In the genomic region with DNA sequence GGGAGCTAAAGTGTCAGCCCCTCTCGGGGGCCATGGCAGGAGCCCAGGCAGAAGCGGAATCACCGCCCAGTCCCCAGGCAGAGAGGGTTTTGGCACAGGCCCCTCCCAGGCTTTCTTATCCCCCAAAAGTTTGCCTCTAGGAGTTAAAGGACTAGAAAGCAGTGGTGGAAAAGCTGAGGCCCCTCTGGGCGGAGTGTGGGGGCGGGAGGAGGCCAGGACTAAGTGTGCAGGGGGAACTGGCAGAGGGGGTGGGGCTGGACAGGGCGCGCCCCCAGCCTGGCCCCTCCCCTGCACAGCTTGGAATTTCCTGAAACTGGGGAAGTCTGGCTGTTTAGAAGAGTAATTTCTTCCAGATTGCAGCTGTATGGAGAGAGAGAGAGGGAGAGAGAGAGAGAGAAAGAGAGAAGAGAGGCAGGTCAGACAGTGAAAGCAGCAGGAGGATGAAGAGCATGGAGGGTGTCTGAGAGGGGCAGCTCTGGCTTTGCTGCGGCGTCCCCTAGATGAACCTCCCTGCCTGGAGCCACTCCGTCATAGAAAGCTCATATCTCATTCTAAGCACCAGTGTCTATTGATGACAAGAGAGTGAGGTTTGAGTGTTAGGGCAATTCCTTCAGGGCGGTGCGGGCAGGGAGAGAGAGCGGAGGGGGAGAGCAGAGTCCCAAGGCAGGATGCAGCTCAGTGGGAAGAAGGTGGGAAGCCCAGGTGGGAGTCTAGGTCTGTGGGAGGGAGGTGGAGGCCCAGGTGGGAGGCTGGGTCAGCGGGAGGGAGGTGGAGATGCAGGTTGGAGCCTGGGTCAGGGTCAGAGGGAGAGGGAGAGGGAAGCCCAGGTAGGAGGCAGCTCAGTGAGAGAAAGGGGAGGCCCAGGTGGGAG, we compare ENCODE assay signal across 9 cellular contexts. TPM values are rescaled to one million over a fixed set of nuclear protein-coding genes. Genes with fewer than 3 reads are reported as not detected.
DNase-seq lines count a peak whose midpoint lies in the region; ATAC-seq, FAIRE-seq and TF ChIP-seq lines count a peak whose summit lies in the region.
"Had no signal": no experiment of that assay in that cellular context is flagged by ENCODE, and none has a peak within 500 bp of the region (broad histone marks: within the 10 kb centered on the region; RNA-seq: fewer than 3 reads in every experiment).

A gene with protein sequence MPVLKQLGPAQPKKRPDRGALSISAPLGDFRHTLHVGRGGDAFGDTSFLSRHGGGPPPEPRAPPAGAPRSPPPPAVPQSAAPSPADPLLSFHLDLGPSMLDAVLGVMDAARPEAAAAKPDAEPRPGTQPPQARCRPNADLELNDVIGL (minus strand): TSS at position 226 of the 871 bp plus-strand sequence. CDS start 7,749 bp downstream, outside the sequence.

- intact Hi-C loops in GM12878 (cut with micrococcal nuclease; ENCODE audit: unreplicated experiment): loop anchor here (10.0 kb wide), 1 partner anchor 441 kb away; no protein-coding TSS in a partner anchor

- FAIRE-seq in GM12878 (lab: Jason Lieb, UNC) (no peak), small intestine (lab: Jason Lieb, UNC) (no peak)

- SMC1A ChIA-PET in GM12878 (lab: Charles Lee; ENCODE audit: uncharacterized antibody, unreplicated experiment): interaction anchor here (0.6 to 0.7 kb wide), 2 partner anchors 30 to 1875 kb away, joined by 3 read pairs; no protein-coding TSS in a partner anchor

- H4K20me1 ChIP-seq in GM12878 (ENCODE audit: control insufficient read depth, insufficient read depth): no peaks in the 10 kb centered on the region

- H3K27me3 ChIP-seq in GM12878 (replicated peaks in 1 of 2; ENCODE audit: control insufficient read depth in 2 of 2, insufficient read depth in 2 of 2, low read length in 1 of 2) (peaks cover 0 to 3% of the 10 kb centered on the region in 2 experiments; a peak in 2 of 4 replicates), iPS-20b (ENCODE audit: insufficient read depth, low read length) (peaks cover 42% of the 10 kb centered on the region), small intestine (ENCODE audit: control insufficient read depth in 2 of 2, insufficient read depth in 2 of 2, low read length in 2 of 2) (no peaks in the 10 kb centered on the region)

- H3K9ac ChIP-seq in GM12878 (ENCODE audit: control insufficient read depth, insufficient read depth, low read length) (no peak within 1 kb of the TSS), iPS-20b (ENCODE audit: low read depth, low read length) (peak within 1 kb of the TSS; percentile 37; the same call in 1 of the 2 replicates)

- TF ChIP-seq EP300 in GM12878 (IDR thresholded peaks at IDR 0.05; ENCODE audit: borderline replicate concordance in 1 of 2, control insufficient read depth in 1 of 2, low read depth in 2 of 2, low read length in 2 of 2): no peak

- no peak within 1 kb of the TSS for H3K4me2 ChIP-seq in GM12878 (ENCODE audit: control insufficient read depth, insufficient read depth)

- RAD21 ChIA-PET in GM12878 (lab: Charles Lee; ENCODE audit: unreplicated experiment): interaction anchor here (0.8 to 1.5 kb wide), 5 partner anchors 9 to 200 kb away, joined by 3 to 4 read pairs (median 4); a partner anchor contains a TSS

- no peak within 1 kb of the TSS for H2AFZ ChIP-seq in GM12878 (ENCODE audit: control insufficient read depth, low read depth, low read length)

- H3K27ac ChIP-seq in GM12878 (ENCODE audit: control insufficient read depth, insufficient read depth): no peak within 1 kb of the TSS
- H3K27ac ChIP-seq in iPS-20b (ENCODE audit: low read length): no peak within 1 kb of the TSS
- H3K27ac ChIP-seq in small intestine (ENCODE audit: low read depth in 1 of 2, low read length in 1 of 2): peak within 1 kb of the TSS; percentile 91

- in situ Hi-C loops in GM12878 (cut with MboI): loop anchor here (10.0 kb wide), 1 partner anchor 451 kb away; no protein-coding TSS in a partner anchor

- H3K36me3 ChIP-seq in GM12878 (ENCODE audit: control insufficient read depth in 2 of 2, insufficient read depth in 2 of 2, low read length in 1 of 2) (no peaks in the 10 kb centered on the region), iPS-20b (ENCODE audit: insufficient read depth, low read depth, low read length) (no peaks in the 10 kb centered on the region), small intestine (ENCODE audit: control insufficient read depth in 2 of 2, insufficient read depth in 2 of 2, low read length in 2 of 2) (no peaks in the 10 kb centered on the region)

- peak; percentile 51 for ATAC-seq in GM12878
- no peak for ATAC-seq in HG03196 (IDR thresholded peaks at IDR 0.05; ENCODE audit: unreplicated experiment)
- no peak for ATAC-seq in HG03025 (IDR thresholded peaks at IDR 0.05; ENCODE audit: low FRiP score, unreplicated experiment)

- DNase-seq in HT-29 (ENCODE audit: low spot score): no peak
- DNase-seq in GM12878 (ENCODE audit: low read depth, low spot score): no peak
- peak; percentile 72 for DNase-seq in small intestine
- DNase-seq in SIG-M5 (lab: John Stamatoyannopoulos, UW): no peak
- no peak for DNase-seq in T-helper 2 cell

- WGBS in GM12878 (ENCODE audit: insufficient coverage, insufficient replicate concordance, low lambda C conversion rate, missing lambda C conversion rate): 17% methylated on average over 14 of the region's 14 CpGs
- 5 to 9% (median 5%) methylated on average over 14 of the region's 14 CpGs for WGBS in small intestine, 3 donors

- H3K9me3 ChIP-seq in GM12878 (replicated peaks; ENCODE audit: control insufficient read depth, insufficient read depth, low read length) (no peaks in the 10 kb centered on the region), iPS-20b (ENCODE audit: insufficient read depth, low read depth, low read length) (no peaks in the 10 kb centered on the region), small intestine (ENCODE audit: control insufficient read depth, low read depth) (no peaks in the 10 kb centered on the region)

- TF ChIP-seq POLR2A in GM12878 (IDR thresholded peaks at IDR 0.05; ENCODE audit: low read depth, low read length): no peak

- H3K4me1 ChIP-seq in GM12878 (ENCODE audit: control insufficient read depth, insufficient read depth, low read length) (peaks cover 3% of the 10 kb centered on the region), iPS-20b (ENCODE audit: insufficient read depth, low read length) (peaks cover 7% of the 10 kb centered on the region; the same call in 1 of the 2 replicates), small intestine (ENCODE audit: control insufficient read depth in 2 of 2, insufficient read depth in 1 of 2, low read depth in 1 of 2, low read length in 1 of 2) (peaks cover 0 to 3% of the 10 kb centered on the region in 2 donors)

- BruUV-seq in GM12878 (replicated peaks; lab: Mats Ljungman, UMichigan): no TSS peak

- no peak within 1 kb of the TSS for H3K4me3 ChIP-seq in GM12878
- peak within 1 kb of the TSS; percentile 35; the same call in 1 of the 2 replicates for H3K4me3 ChIP-seq in iPS-20b (ENCODE audit: low read length)
- H3K4me3 ChIP-seq in small intestine (ENCODE audit: low read depth in 1 of 2, low read length in 2 of 2): peak within 1 kb of the TSS; percentile 54 to 56

- TF ChIP-seq RAD21 in GM12878 (IDR thresholded peaks at IDR 0.05; ENCODE audit: insufficient read depth, low read depth, low read length): no peak

- no peaks in the 10 kb centered on the region for H3K79me2 ChIP-seq in GM12878 (ENCODE audit: control insufficient read depth, insufficient read depth, low read length)

- POLR2A ChIA-PET in GM12878 (lab: Charles Lee): interaction anchor here (0.5 to 0.7 kb wide), 2 partner anchors 24 to 936 kb away, joined by 3 read pairs; a partner anchor contains a TSS

- TF ChIP-seq CTCF in GM12878 (IDR thresholded peaks at IDR 0.05 in 2 of 3, conservative IDR thresholded peaks at IDR 0.05 in 1 of 3; ENCODE audit: control insufficient read depth in 2 of 3, extremely low read depth in 1 of 3, insufficient read depth in 1 of 3, low read depth in 3 of 3, low read length in 3 of 3): no peak

- CTCF ChIA-PET in GM12878 (lab: Yijun Ruan, JAX): interaction anchor here (0.5 to 2.5 kb wide), 6 partner anchors 12 to 202 kb away, joined by 3 to 21 read pairs (median 3); no protein-coding TSS in a partner anchor

TF ChIP-seq in GM12878, 131 proteins besides CTCF, POLR2A, EP300 and RAD21 (continues in another document):
- TF ChIP-seq BRCA1 (IDR thresholded peaks at IDR 0.05; ENCODE audit: low read depth, low read length) (no peak), IKZF1 (conservative IDR thresholded peaks at IDR 0.05) (0 out of 2 replicates have a peak, but pooled peaks have one; percentile 26), EGR1 (IDR thresholded peaks at IDR 0.05; ENCODE audit: borderline replicate concordance in 1 of 2, low read depth in 2 of 2, low read length in 2 of 2) (0 out of 3 replicates have a peak, but pooled peaks of 1 of the 2 experiments have one; percentile 51)

RNA-seq across cellular contexts. Expression of the gene that starts here (rescaled TPM):
- 59.0 and 72.4 TPM in 2 replicates for total RNA-seq in HT-29 (2014; rRNA removed; shearing (Covaris generic))
- 3.9 and 7.3 TPM in 2 replicates for total RNA-seq in GM12878 (2013; cell fraction: nucleolus; rRNA removed)
- 1.3 and 1.8 TPM in 2 replicates for total RNA-seq in GM12878 (2014; rRNA removed)
- 1.2 TPM in 1 of 2 replicates, not detected in the other for total RNA-seq in GM12878 (2014; rRNA removed; fragmentation: Illumina TruSeq; extraction: Trizol)
- 1.4 and 1.5 TPM in 2 replicates for total RNA-seq in GM12878 (2021)
- not detected for polyA plus RNA-seq in GM12878 (2011; ENCODE audit: low read depth)
- 0.40 and 0.42 TPM in 2 replicates for polyA plus RNA-seq in GM12878 (2011; rRNA removed)
- 0.81 and 1.2 TPM in 2 replicates for polyA plus RNA-seq in GM12878 (2011; cell fraction: cytosol; rRNA removed)
- 0.23 and 0.99 TPM in 2 replicates for polyA plus RNA-seq in GM12878 (2011; cell fraction: nucleus; rRNA removed)
- 0.49 and 0.79 TPM in 2 replicates for polyA plus RNA-seq in GM12878 (2012)
- polyA plus RNA-seq in GM12878 (2014; fragmentation: Illumina TruSeq; extraction: Trizol): not detected in 2 replicates
- polyA plus RNA-seq in GM12878 (2014; fragmentation: Nextera tagmentation; extraction: Ambion mirVana): not detected
- 1.1 and 1.4 TPM in 2 replicates for polyA plus RNA-seq in GM12878 (2014; rRNA removed)
- not detected for polyA plus RNA-seq in GM12878 (2016; fragmentation: Nextera tagmentation; extraction: Ambion mirVana)
- polyA minus RNA-seq in GM12878 (2011; rRNA and poly(A)+ RNA removed): not detected in 2 replicates
- polyA minus RNA-seq in GM12878 (2011; cell fraction: cytosol; rRNA and poly(A)+ RNA removed): not detected in 2 replicates
- polyA minus RNA-seq in GM12878 (2011; cell fraction: nucleus; rRNA and poly(A)+ RNA removed): not detected in 2 replicates
- polyA plus RNA-seq in small intestine: 100 to 1,000 TPM; 131 to 176 (median 151) TPM
- total RNA-seq: T-helper 1 cell treated with Interleukin-12 subunit alpha and Interleukin-12 subunit beta and Interleukin-4 antibody, amounts not matched to agents 30 ng/mL and 1 ng/mL, for 36 hours had no signal

Comparison
In these comparisons a context has a peak if more than half of its experiments do, and no peak if none do; other contexts are left out.
1. RNA of the gene that starts here (polyA plus RNA-seq): 131 to 176 TPM in small intestine; 0.23 to 1.4 TPM in GM12878; every median in the first group is over 10 times any median in the second.
2. H3K27ac ChIP-seq: peak in small intestine (2 of 2); none in GM12878 (single experiment) and iPS-20b (single experiment).